20 cellular contexts compared by ENCODE assay signal in genomic region chr2:11100130-11100529, GRCh38. TPM values are rescaled to one million over a fixed set of nuclear protein-coding genes. Genes with fewer than 3 reads are reported as not detected.
DNase-seq lines count a peak whose midpoint lies in the region; ATAC-seq, FAIRE-seq and TF ChIP-seq lines count a peak whose summit lies in the region.
"Had no signal": no experiment of that assay in that cellular context is flagged by ENCODE, and none has a peak within 500 bp of the region (broad histone marks: within the 10 kb centered on the region; RNA-seq: fewer than 3 reads in every experiment).

No MANE protein-coding gene starts in this region.

- no peaks in the 10 kb centered on the region for H3K4me1 ChIP-seq in HepG2 (ENCODE audit: insufficient read depth, low read length)
- H3K4me1 ChIP-seq in right lobe of liver, result no peaks in the 10 kb centered on the region
- H3K4me1 ChIP-seq in upper lobe of right lung, result no peaks in the 10 kb centered on the region
- H3K4me1 ChIP-seq in lower lobe of right lung, result no peaks in the 10 kb centered on the region
- H3K4me1 ChIP-seq: Caco-2 had no signal

- H3K4me3 ChIP-seq in HepG2 (replicated peaks in 1 of 3; ENCODE audit: insufficient read depth in 1 of 3, low read depth in 2 of 3, low read length in 3 of 3) (no peak overlapping the region), right lobe of liver (no peak overlapping the region), upper lobe of right lung (no peak overlapping the region), lower lobe of right lung (no peak overlapping the region)
- H3K4me3 ChIP-seq: GM23248 had no signal

- POLR2A ChIA-PET in HepG2 (lab: Yijun Ruan, JAX), result no interaction called here

- in situ Hi-C loops in HepG2 (cut with HindIII; ENCODE audit: extremely low pct_ligation_motif_present, low pct_unique_long_range_greater_than_20kb), result no loop called here

- H3K9me3 ChIP-seq in HepG2 (ENCODE audit: low read length), result no peaks in the 10 kb centered on the region
- no peaks in the 10 kb centered on the region for H3K9me3 ChIP-seq in right lobe of liver
- no peaks in the 10 kb centered on the region for H3K9me3 ChIP-seq in upper lobe of right lung
- no peaks in the 10 kb centered on the region for H3K9me3 ChIP-seq in lower lobe of right lung
- H3K9me3 ChIP-seq: Caco-2 had no signal

- no peaks in the 10 kb centered on the region for H4K20me1 ChIP-seq in HepG2 (ENCODE audit: insufficient read depth, low read length)

- H3K36me3 ChIP-seq in HepG2 (replicated peaks in 1 of 2; ENCODE audit: control insufficient read depth in 1 of 2, insufficient read depth in 2 of 2, low read length in 2 of 2) (no peaks in the 10 kb centered on the region), right lobe of liver (no peaks in the 10 kb centered on the region), upper lobe of right lung (no peaks in the 10 kb centered on the region), lower lobe of right lung (no peaks in the 10 kb centered on the region)

- FAIRE-seq in HepG2 (lab: Jason Lieb, UNC), result no peak
- FAIRE-seq: A204.1, GM12892, GM18507 had no signal

- ATAC-seq in HepG2 (no peak), right lobe of liver (no peak), upper lobe of right lung (no peak), lower lobe of right lung (no peak), HG03135 (IDR thresholded peaks at IDR 0.05; ENCODE audit: unreplicated experiment) (no peak)

- H3K27me3 ChIP-seq in HepG2 (ENCODE audit: control insufficient read depth in 1 of 2, insufficient read depth in 2 of 2, low read length in 2 of 2) (peaks cover 13 to 65% of the 10 kb centered on the region in 2 experiments; a peak in 4 of 5 replicates), right lobe of liver (no peaks in the 10 kb centered on the region), upper lobe of right lung (no peaks in the 10 kb centered on the region), lower lobe of right lung (ENCODE audit: low read depth) (no peaks in the 10 kb centered on the region)

- CTCF ChIA-PET in HepG2 (lab: Yijun Ruan, JAX; ENCODE audit: low intra/inter-chr PET ratio, low total read pairs), result no interaction called here

- H3K9ac ChIP-seq in HepG2 (ENCODE audit: insufficient read depth, low read depth, low read length), result no peak overlapping the region
- H3K9ac ChIP-seq: GM23248 had no signal

- BruUV-seq in HepG2 (replicated peaks; lab: Mats Ljungman, UMichigan), result no TSS peak

- WGBS in HepG2 (ENCODE audit: low lambda C conversion rate), result 37% methylated on average over 6 of the region's 6 CpGs
- 84% methylated on average over 4 of the region's 6 CpGs for WGBS in right lobe of liver (ENCODE audit: insufficient coverage, low coverage, low lambda C conversion rate, missing lambda C conversion rate)

- H2AFZ ChIP-seq in HepG2 (ENCODE audit: low read length), result no peak overlapping the region
- H2AFZ ChIP-seq: GM23248 had no signal

- H3K27ac ChIP-seq in HepG2 (ENCODE audit: extremely low read length, insufficient read depth, low read length) (no peak overlapping the region), right lobe of liver (no peak overlapping the region), upper lobe of right lung (no peak overlapping the region), lower lobe of right lung (no peak overlapping the region)
- H3K27ac ChIP-seq: C4-2B, GM23248, HL-60 had no signal

- no peak for DNase-seq in HepG2 (ENCODE audit: low spot score)
- DNase-seq in right lobe of liver, result no peak
- peak; percentile 87 for DNase-seq in mesenteric fat pad (ENCODE audit: low spot score)
- DNase-seq in upper lobe of right lung, result peak; percentile 25
- DNase-seq in lower lobe of right lung, result no peak
- DNase-seq: AML-193; Caco-2; CD4-positive, alpha-beta T cell; DMS153; DMS79; GDM1; GM23248; HCEC 1CT; IMR-90 had no signal

- no peak for TF ChIP-seq EP300 in HepG2 (IDR thresholded peaks at IDR 0.05; ENCODE audit: low read depth in 2 of 2, low read length in 2 of 2)
- no peak for TF ChIP-seq EP300 in HepG2 (CRISPR knock-in tag; IDR thresholded peaks at IDR 0.05; ENCODE audit: borderline replicate concordance)

- no peak overlapping the region for H3K4me2 ChIP-seq in HepG2 (ENCODE audit: low read depth, low read length)

- TF ChIP-seq RAD21 in HepG2 (CRISPR knock-in tag; IDR thresholded peaks at IDR 0.05), result no peak

- intact Hi-C loops in HepG2 (cut with micrococcal nuclease; ENCODE audit: unreplicated experiment), result no loop called here
- intact Hi-C loops in right lobe of liver (cut with DNase I), result no loop called here
- intact Hi-C loops in upper lobe of right lung (cut with DNase I), result no loop called here
- intact Hi-C loops in lower lobe of right lung (cut with DNase I), result no loop called here

- TF ChIP-seq POLR2A in HepG2 (IDR thresholded peaks at IDR 0.05; ENCODE audit: insufficient read depth in 1 of 2, low read depth in 2 of 2, low read length in 2 of 2), result no peak
- TF ChIP-seq POLR2A in right lobe of liver (IDR thresholded peaks at IDR 0.05), result no peak

- no peaks in the 10 kb centered on the region for H3K79me2 ChIP-seq in HepG2 (ENCODE audit: insufficient read depth, low read length)

- TF ChIP-seq CTCF in HepG2 (CRISPR knock-in tag; IDR thresholded peaks at IDR 0.05), result no peak
- no peak for TF ChIP-seq CTCF in right lobe of liver (IDR thresholded peaks at IDR 0.05)
- no peak for TF ChIP-seq CTCF in upper lobe of right lung (IDR thresholded peaks at IDR 0.05)
- no peak for TF ChIP-seq CTCF in lower lobe of right lung (IDR thresholded peaks at IDR 0.05)

TF ChIP-seq in HepG2, 621 proteins besides CTCF, POLR2A, EP300 and RAD21:
- TF ChIP-seq SNAI1 (CRISPR knock-in tag; IDR thresholded peaks at IDR 0.05; ENCODE audit: borderline replicate concordance), result no peak
- peak; percentile 41; the same call in 1 of the 2 replicates for TF ChIP-seq ZNF629 (CRISPR knock-in tag; conservative IDR thresholded peaks at IDR 0.05)
- TF ChIP-seq, protein P1, sequence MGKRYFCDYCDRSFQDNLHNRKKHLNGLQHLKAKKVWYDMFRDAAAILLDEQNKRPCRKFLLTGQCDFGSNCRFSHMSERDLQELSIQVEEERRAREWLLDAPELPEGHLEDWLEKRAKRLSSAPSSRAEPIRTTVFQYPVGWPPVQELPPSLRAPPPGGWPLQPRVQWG (CRISPR knock-in tag; IDR thresholded peaks at IDR 0.05; ENCODE audit: borderline replicate concordance, low read depth), result no peak

RNA-seq across cellular contexts. Expression of gene SLC66A3, which starts 55.1 kb away (rescaled TPM):
- 1.5 and 2.2 TPM in 2 replicates for total RNA-seq in HepG2 (2016; rRNA removed; fragmentation: Illumina TruSeq; extraction: Trizol)
- total RNA-seq in HepG2 (2016; cell fraction: cytosol; rRNA removed; fragmentation: Illumina TruSeq; extraction: Trizol; ENCODE audit: low read depth), result 0.71 and 1.4 TPM in 2 replicates
- 1.8 TPM in 2 replicates for total RNA-seq in HepG2 (2016; cell fraction: insoluble cytoplasmic fraction; rRNA removed; fragmentation: Illumina TruSeq; extraction: Trizol)
- total RNA-seq in HepG2 (2016; cell fraction: membrane; rRNA removed; fragmentation: Illumina TruSeq; extraction: Trizol), result 2.2 and 2.8 TPM in 2 replicates
- total RNA-seq in HepG2 (2016; cell fraction: nucleus; rRNA removed; fragmentation: Illumina TruSeq; extraction: Trizol), result 1.3 and 2.1 TPM in 2 replicates
- 3.7 and 5.0 TPM in 2 replicates for polyA plus RNA-seq in HepG2 (2011; rRNA removed)
- polyA plus RNA-seq in HepG2 (2011; cell fraction: cytosol; rRNA removed), result 3.7 and 4.6 TPM in 2 replicates
- 1.2 and 1.6 TPM in 2 replicates for polyA plus RNA-seq in HepG2 (2011; cell fraction: nucleus; rRNA removed)
- polyA plus RNA-seq in HepG2 (2012), result 2.1 and 2.2 TPM in 2 replicates
- polyA plus RNA-seq in HepG2 (2016; cell fraction: cytosol; fragmentation: Illumina TruSeq; extraction: Trizol; ENCODE audit: low read depth), result 1.4 and 2.5 TPM in 2 replicates
- 1.7 TPM in 2 replicates for polyA plus RNA-seq in HepG2 (2016; cell fraction: insoluble cytoplasmic fraction; fragmentation: Illumina TruSeq; extraction: Trizol; ENCODE audit: low read depth)
- 2.2 and 2.4 TPM in 2 replicates for polyA plus RNA-seq in HepG2 (2016; cell fraction: membrane; fragmentation: Illumina TruSeq; extraction: Trizol; ENCODE audit: low read depth)
- 1.5 and 3.4 TPM in 2 replicates for polyA plus RNA-seq in HepG2 (2016; cell fraction: nucleus; fragmentation: Illumina TruSeq; extraction: Trizol; ENCODE audit: insufficient read depth, low read depth)
- polyA minus RNA-seq in HepG2 (2011; rRNA and poly(A)+ RNA removed; ENCODE audit: low replicate concordance), result 11.8 and 11.9 TPM in 2 replicates
- 1.6 and 1.7 TPM in 2 replicates for polyA minus RNA-seq in HepG2 (2011; cell fraction: cytosol; rRNA and poly(A)+ RNA removed)
- 0.90 and 2.4 TPM in 2 replicates for polyA minus RNA-seq in HepG2 (2011; cell fraction: nucleus; rRNA and poly(A)+ RNA removed)
- total RNA-seq in right lobe of liver, result 10 to 100 TPM in 2 of 6 experiments, 1 to 10 TPM in 4; 4.9 to 16.1 (median 8.8) TPM
- 19.9 TPM for total RNA-seq in mesenteric fat pad
- 21.2 TPM for total RNA-seq in upper lobe of right lung
- 23.8 TPM for total RNA-seq in lower lobe of right lung

Comparison
In these comparisons a context has a peak if more than half of its experiments do, and no peak if none do; other contexts are left out.
1. DNase-seq: peak in mesenteric fat pad (single experiment) and upper lobe of right lung (single experiment); none in HepG2 (single experiment), right lobe of liver (0 of 3) and lower lobe of right lung (single experiment).